21 cellular contexts compared by ENCODE assay signal in genomic region chr2:1907283-1907682, GRCh38.
DNase-seq lines count a peak whose midpoint lies in the region; ATAC-seq and TF ChIP-seq lines count a peak whose summit lies in the region.
"Had no signal": no experiment of that assay in that cellular context is flagged by ENCODE, and none has a peak within 500 bp of the region (broad histone marks: within the 10 kb centered on the region; RNA-seq: fewer than 3 reads in every experiment).

No MANE protein-coding gene starts in this region.

- no peak overlapping the region for H3K9ac ChIP-seq in endodermal cell (ENCODE audit: extremely low read depth, low read length, poor library complexity, severe bottlenecking)
- no peak overlapping the region for H3K9ac ChIP-seq in mesenchymal stem cell (ENCODE audit: low read length)

- H3K4me3 Mint-ChIP-seq in GM23338 (no peak overlapping the region), endodermal cell (no peak overlapping the region)
- H3K4me3 Mint-ChIP-seq: B cell; CD4-positive, CD25-positive, alpha-beta regulatory T cell had no signal

- DNase-seq in BE2C (peak; percentile 31), GM23338 (ENCODE audit: low spot score) (no peak), NCI-H82 (lab: John Stamatoyannopoulos, UW) (peak; percentile 98), endodermal cell (peak; percentile 56), HCEC 1CT (no peak), mesenchymal stem cell (no peak), T-helper 2 cell (no peak)
- DNase-seq: CD4-positive, CD25-positive, alpha-beta regulatory T cell; COR-L47; DMS53; EL; GOT3; KBM-7; NCI-H1105 treated with DMSO at 0.1 percent for 48 hours; NCI-H1930; NCI-H69; NK-92 treated with Interleukin-12 subunit alpha and Interleukin-12 subunit beta, amount 100 ng/mL, for 24 hours; OCI-M1; RPMI8226; SHP77 treated with DMSO at 0.1 percent for 48 hours had no signal

- H3K9me3 Mint-ChIP-seq in GM23338 (no peaks in the 10 kb centered on the region), endodermal cell (no peaks in the 10 kb centered on the region)
- H3K9me3 Mint-ChIP-seq: CD4-positive, CD25-positive, alpha-beta regulatory T cell had no signal

- WGBS in endodermal cell (ENCODE audit: insufficient coverage in 1 of 2, insufficient read length in 1 of 2), 2 experiments: 91 to 92% methylated on average over 4 of the region's 4 CpGs
- 60% methylated on average over 4 of the region's 4 CpGs for WGBS in mesenchymal stem cell

- H4K8ac ChIP-seq in mesenchymal stem cell (ENCODE audit: low read length): no peak overlapping the region

- H3K4me2 ChIP-seq in GM23338 (no peak overlapping the region), mesenchymal stem cell (ENCODE audit: low read length, poor library complexity, severe bottlenecking) (no peak overlapping the region)

- no peak overlapping the region for H2BK5ac ChIP-seq in mesenchymal stem cell (ENCODE audit: low read depth, low read length, poor library complexity, severe bottlenecking)

- H2AK5ac ChIP-seq in mesenchymal stem cell (ENCODE audit: low read length, severe bottlenecking): no peak overlapping the region

- H3K23ac ChIP-seq in mesenchymal stem cell (ENCODE audit: low read length in 2 of 2): no peak overlapping the region

- H3K9me2 ChIP-seq in GM23338 (ENCODE audit: insufficient read depth): no peaks in the 10 kb centered on the region

- no peaks in the 10 kb centered on the region for H3K27me3 ChIP-seq in BE2C
- no peaks in the 10 kb centered on the region for H3K27me3 ChIP-seq in GM23338 (ENCODE audit: insufficient read depth)
- H3K27me3 ChIP-seq in endodermal cell (ENCODE audit: control insufficient read depth, insufficient read depth, low read length, poor library complexity, severe bottlenecking): no peaks in the 10 kb centered on the region
- peaks cover 0 to 13% of the 10 kb centered on the region in 2 experiments for H3K27me3 ChIP-seq in mesenchymal stem cell (ENCODE audit: control insufficient read depth in 1 of 2, insufficient read depth in 1 of 2, low read length in 2 of 2)

- H3K79me1 ChIP-seq in mesenchymal stem cell (replicated peaks; ENCODE audit: low read length, poor library complexity, severe bottlenecking): no peaks in the 10 kb centered on the region

- no peak overlapping the region for H3K4ac ChIP-seq in mesenchymal stem cell (ENCODE audit: low read depth in 1 of 2, low read length in 2 of 2)

- H3K27ac Mint-ChIP-seq in GM23338 (no peak overlapping the region), endodermal cell (no peak overlapping the region)
- H3K27ac Mint-ChIP-seq: B cell; CD4-positive, CD25-positive, alpha-beta regulatory T cell had no signal

- ATAC-seq in GM23338: peak; percentile 61

- no peak overlapping the region for H3K14ac ChIP-seq in mesenchymal stem cell (ENCODE audit: low read length in 2 of 2)

- H3F3A ChIP-seq in GM23338 (replicated peaks; ENCODE audit: low read depth): no peaks in the 10 kb centered on the region

- H3K4me1 ChIP-seq in BE2C (no peaks in the 10 kb centered on the region), GM23338 (ENCODE audit: insufficient read depth) (no peaks in the 10 kb centered on the region), endodermal cell (ENCODE audit: control insufficient read depth, insufficient read depth, low read length) (no peaks in the 10 kb centered on the region), mesenchymal stem cell (ENCODE audit: control insufficient read depth, insufficient read depth, low read depth, low read length) (peaks cover 2% of the 10 kb centered on the region)

- H3K4me3 ChIP-seq in BE2C (ENCODE audit: low read depth, low read length) (no peak overlapping the region), GM23338 (no peak overlapping the region), endodermal cell (ENCODE audit: low read length) (no peak overlapping the region), mesenchymal stem cell (ENCODE audit: insufficient read depth in 1 of 2, low read depth in 1 of 2, low read length in 2 of 2) (no peak overlapping the region)

- H3K27me3 Mint-ChIP-seq in GM23338 (ENCODE audit: insufficient read depth, low read depth, poor library complexity) (no peaks in the 10 kb centered on the region), endodermal cell (ENCODE audit: insufficient read depth) (no peaks in the 10 kb centered on the region)
- H3K27me3 Mint-ChIP-seq: CD4-positive, CD25-positive, alpha-beta regulatory T cell had no signal

- H3K36me3 ChIP-seq in BE2C: no peaks in the 10 kb centered on the region
- H3K36me3 ChIP-seq in GM23338 (ENCODE audit: insufficient read depth): no peaks in the 10 kb centered on the region
- no peaks in the 10 kb centered on the region for H3K36me3 ChIP-seq in endodermal cell (ENCODE audit: control insufficient read depth, insufficient read depth, low read length)
- H3K36me3 ChIP-seq in mesenchymal stem cell (ENCODE audit: control insufficient read depth in 1 of 2, insufficient read depth in 2 of 2, low read depth in 1 of 2, low read length in 2 of 2): no peaks in the 10 kb centered on the region

- no peaks in the 10 kb centered on the region for H3K79me2 ChIP-seq in GM23338 (replicated peaks; ENCODE audit: insufficient read depth)

- H3K4me1 Mint-ChIP-seq in GM23338 (peaks cover 9% of the 10 kb centered on the region), endodermal cell (peaks cover 18% of the 10 kb centered on the region)
- H3K4me1 Mint-ChIP-seq: B cell; CD4-positive, CD25-positive, alpha-beta regulatory T cell had no signal

- H3K36me3 Mint-ChIP-seq in GM23338 (ENCODE audit: low read depth) (no peaks in the 10 kb centered on the region), endodermal cell (ENCODE audit: low read depth) (no peaks in the 10 kb centered on the region)
- H3K36me3 Mint-ChIP-seq: CD4-positive, CD25-positive, alpha-beta regulatory T cell had no signal

- no peaks in the 10 kb centered on the region for H4K20me1 ChIP-seq in GM23338 (replicated peaks; ENCODE audit: insufficient read depth)

- no peak overlapping the region for H2BK12ac ChIP-seq in mesenchymal stem cell (ENCODE audit: low read length in 2 of 2)

- no peak overlapping the region for H4K91ac ChIP-seq in mesenchymal stem cell (ENCODE audit: low read length)

- no peak overlapping the region for H3K18ac ChIP-seq in mesenchymal stem cell (ENCODE audit: low read depth in 1 of 2, low read length in 2 of 2)

- H2AFZ ChIP-seq in GM23338: peak overlapping the region; percentile 63; the same call in 1 of the 2 replicates
- H2AFZ ChIP-seq in mesenchymal stem cell (ENCODE audit: low read depth, low read length): no peak overlapping the region

- TF ChIP-seq CTCF in BE2C (IDR thresholded peaks at IDR 0.05; ENCODE audit: low read depth, low read length) (no peak), GM23338 (conservative IDR thresholded peaks at IDR 0.05; ENCODE audit: low read depth in 2 of 2) (no peak), endodermal cell (conservative IDR thresholded peaks at IDR 0.05) (no peak)

- H3K27ac ChIP-seq in GM23338 (ENCODE audit: low read depth) (no peak overlapping the region), endodermal cell (ENCODE audit: low read depth, low read length) (no peak overlapping the region), mesenchymal stem cell (ENCODE audit: low read length, poor library complexity, severe bottlenecking) (no peak overlapping the region)

- no peaks in the 10 kb centered on the region for H3K9me3 ChIP-seq in BE2C
- H3K9me3 ChIP-seq in endodermal cell (ENCODE audit: control insufficient read depth, low read length): no peaks in the 10 kb centered on the region
- H3K9me3 ChIP-seq in mesenchymal stem cell (ENCODE audit: control insufficient read depth, low read length): no peaks in the 10 kb centered on the region

- H2BK15ac ChIP-seq in mesenchymal stem cell (ENCODE audit: low read depth, poor library complexity, severe bottlenecking): no peak overlapping the region

- H2BK120ac ChIP-seq in mesenchymal stem cell (ENCODE audit: low read depth, low read length): no peak overlapping the region

TF ChIP-seq in GM23338, 12 proteins besides CTCF, POLR2A, EP300 and RAD21 (continues in another document):
- no peak for TF ChIP-seq EZH2 (IDR thresholded peaks at IDR 0.05; ENCODE audit: low read depth, unreplicated experiment)
- no peak for TF ChIP-seq EZH2phosphoT487 (IDR thresholded peaks at IDR 0.05; ENCODE audit: unreplicated experiment)
- TF ChIP-seq ZNF331 (CRISPR knock-in tag; IDR thresholded peaks at IDR 0.05; ENCODE audit: low read depth): no peak

Comparison
In these comparisons a context has a peak if more than half of its experiments do, and no peak if none do; other contexts are left out.
1. DNase-seq: peak in BE2C (single experiment), NCI-H82 (single experiment) and endodermal cell (single experiment); none in GM23338 (single experiment), HCEC 1CT (single experiment), mesenchymal stem cell (single experiment) and T-helper 2 cell (0 of 5).